8 cellular contexts compared by ENCODE assay signal in the genomic region with DNA sequence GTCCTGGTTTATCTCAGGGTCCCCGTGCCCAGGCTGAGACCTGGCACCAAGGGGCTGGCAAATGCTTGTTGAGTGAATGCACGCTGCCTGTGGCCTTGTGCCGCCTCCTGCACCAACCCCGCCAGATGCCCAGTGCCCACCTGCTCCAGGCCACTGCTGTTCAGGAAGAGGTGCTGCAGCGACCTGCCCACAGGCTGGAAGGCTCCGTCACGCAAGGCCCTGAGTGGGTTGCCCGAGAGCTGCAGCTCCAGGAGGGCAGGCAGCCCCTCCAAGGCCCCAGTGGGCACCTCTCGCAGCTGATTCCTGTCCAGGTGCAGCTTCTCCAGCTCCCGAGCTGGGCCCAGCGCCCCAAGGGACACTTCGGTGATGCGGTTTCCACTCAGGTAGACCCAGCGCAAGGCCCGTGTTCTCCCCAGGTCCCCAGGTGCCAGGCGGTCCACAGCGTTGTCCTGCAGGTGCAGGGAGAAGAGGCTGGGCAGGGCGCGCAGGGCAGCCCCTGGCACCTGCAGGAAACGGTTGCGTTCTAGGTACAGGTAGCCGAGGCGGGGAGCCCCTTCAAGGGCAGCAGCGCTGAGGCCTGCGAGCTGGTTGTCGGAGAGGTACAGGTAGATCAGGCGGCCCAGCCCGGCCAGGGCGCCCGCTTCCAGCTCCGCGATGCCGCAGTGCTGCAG. TPM values are rescaled to one million over a fixed set of nuclear protein-coding genes. Genes with fewer than 3 reads are reported as not detected.
DNase-seq lines count a peak whose midpoint lies in the region; ATAC-seq and TF ChIP-seq lines count a peak whose summit lies in the region.

No MANE protein-coding gene starts in this region.

- ATAC-seq in left colon (no peak), HG03460 (IDR thresholded peaks at IDR 0.05; ENCODE audit: unreplicated experiment) (no peak), HG03342 (IDR thresholded peaks at IDR 0.05; ENCODE audit: unreplicated experiment) (no peak)

- no peak for TF ChIP-seq POLR2A in prostate gland (IDR thresholded peaks at IDR 0.05)

- intact Hi-C loops in PC-9 (cut with micrococcal nuclease; ENCODE audit: unreplicated experiment) (no loop called here), prostate gland (cut with DNase I) (loop anchor here (5.0 kb wide), 1 partner anchor 315 kb away; no protein-coding TSS in a partner anchor), left colon (cut with DNase I, micrococcal nuclease) (no loop called here)

- H4K20me1 ChIP-seq in DOHH2 (ENCODE audit: control insufficient read depth, insufficient read depth, low read depth, low read length) (peaks cover 3% of the 10 kb centered on the region; the same call in 1 of the 2 replicates), PC-9 (ENCODE audit: insufficient read depth) (no peaks in the 10 kb centered on the region)

- H3K79me2 ChIP-seq in DOHH2 (ENCODE audit: control insufficient read depth, low read length) (no peaks in the 10 kb centered on the region), PC-9 (ENCODE audit: low read depth) (no peaks in the 10 kb centered on the region)

- no peak overlapping the region for H3K27ac ChIP-seq in DOHH2 (ENCODE audit: low read depth, low read length)
- no peak overlapping the region for H3K27ac ChIP-seq in PC-9
- H3K27ac ChIP-seq in esophagus (ENCODE audit: low read depth in 2 of 2, low read length in 1 of 2): no peak overlapping the region
- H3K27ac ChIP-seq in prostate gland: peak overlapping the region; percentile 68 to 75

- H3K4me2 ChIP-seq in DOHH2 (ENCODE audit: low read length) (peak overlapping the region; percentile 72), PC-9 (peak overlapping the region; percentile 64)

- no peaks in the 10 kb centered on the region for H3K36me3 ChIP-seq in DOHH2 (ENCODE audit: control insufficient read depth, low read length)
- no peaks in the 10 kb centered on the region for H3K36me3 ChIP-seq in PC-9 (ENCODE audit: low read depth)
- H3K36me3 ChIP-seq in esophagus (ENCODE audit: control insufficient read depth in 2 of 2, insufficient read depth in 2 of 2, low read length in 1 of 2): no peaks in the 10 kb centered on the region
- no peaks in the 10 kb centered on the region for H3K36me3 ChIP-seq in prostate gland

- no peak for DNase-seq in PC-9
- DNase-seq in prostate gland (ENCODE audit: low spot score): no peak
- no peak for DNase-seq in CD1c-positive myeloid dendritic cell (ENCODE audit: extremely low spot score)
- DNase-seq in left colon: no peak

- peak overlapping the region; percentile 65 for H3K4me3 ChIP-seq in DOHH2 (ENCODE audit: low read length)
- H3K4me3 ChIP-seq in PC-9: peak overlapping the region; percentile 50; the same call in 1 of the 2 replicates
- H3K4me3 ChIP-seq in esophagus (ENCODE audit: low read depth in 1 of 2, low read length in 2 of 2): peak overlapping the region; percentile 38 to 52
- peak overlapping the region; percentile 33 to 38 for H3K4me3 ChIP-seq in prostate gland

- no TSS peak for BruUV-seq in PC-9 (replicated peaks; lab: Mats Ljungman, UMichigan)

- WGBS in esophagus, 2 donors: 38 to 44% methylated on average over 33 of the region's 33 CpGs
- WGBS in prostate gland: 54% methylated on average over 29 of the region's 33 CpGs

- POLR2A ChIA-PET in PC-9 (lab: Charles Lee; ENCODE audit: unreplicated experiment): interaction anchor here (0.5 to 0.7 kb wide), 3 partner anchors 49 to 286 kb away, joined by 4 to 5 read pairs (median 4); a partner anchor contains a TSS

- H3K9me2 ChIP-seq in DOHH2 (replicated peaks; ENCODE audit: control insufficient read depth, low read length) (no peaks in the 10 kb centered on the region), PC-9 (ENCODE audit: insufficient read depth) (no peaks in the 10 kb centered on the region)

- H3K4me1 ChIP-seq in DOHH2 (ENCODE audit: control insufficient read depth, low read length): peaks cover 12% of the 10 kb centered on the region
- H3K4me1 ChIP-seq in PC-9 (replicated peaks; ENCODE audit: insufficient read depth): no peaks in the 10 kb centered on the region
- H3K4me1 ChIP-seq in esophagus (ENCODE audit: control insufficient read depth in 2 of 2, insufficient read depth in 2 of 2, low read length in 1 of 2): peaks cover 6 to 20% of the 10 kb centered on the region in 2 donors
- H3K4me1 ChIP-seq in prostate gland (replicated peaks): peaks cover 7% of the 10 kb centered on the region

- peaks cover 5% of the 10 kb centered on the region for H3K27me3 ChIP-seq in DOHH2 (ENCODE audit: control insufficient read depth, low read length)
- no peaks in the 10 kb centered on the region for H3K27me3 ChIP-seq in PC-9 (ENCODE audit: insufficient read depth, low read depth)
- no peaks in the 10 kb centered on the region for H3K27me3 ChIP-seq in esophagus (ENCODE audit: control insufficient read depth in 1 of 2, insufficient read depth in 2 of 2, low read length in 2 of 2)
- no peaks in the 10 kb centered on the region for H3K27me3 ChIP-seq in prostate gland (replicated peaks; ENCODE audit: insufficient read depth)

- CTCF ChIA-PET in PC-9 (lab: Charles Lee): interaction anchor here (0.7 to 2.3 kb wide), 8 partner anchors 40 to 588 kb away, joined by 3 to 26 read pairs (median 5); no protein-coding TSS in a partner anchor

- no peak for TF ChIP-seq CTCF in DOHH2 (IDR thresholded peaks at IDR 0.05; ENCODE audit: low read depth, low read length, poor library complexity, severe bottlenecking)
- peak; percentile 67; the same call in 1 of the 2 replicates for TF ChIP-seq CTCF in PC-9 (conservative IDR thresholded peaks at IDR 0.05)
- TF ChIP-seq CTCF in prostate gland (IDR thresholded peaks at IDR 0.05): no peak

- no peaks in the 10 kb centered on the region for H3K9me3 ChIP-seq in DOHH2 (ENCODE audit: control insufficient read depth, insufficient read depth, low read length)
- no peaks in the 10 kb centered on the region for H3K9me3 ChIP-seq in PC-9 (ENCODE audit: insufficient read depth, low read depth)
- peaks cover 0 to 2% of the 10 kb centered on the region in 2 donors for H3K9me3 ChIP-seq in esophagus (ENCODE audit: control insufficient read depth in 2 of 2, insufficient read depth in 1 of 2, low read depth in 1 of 2, low read length in 1 of 2)
- H3K9me3 ChIP-seq in prostate gland: no peaks in the 10 kb centered on the region

- H3F3A ChIP-seq in DOHH2 (ENCODE audit: control insufficient read depth, insufficient read depth) (no peaks in the 10 kb centered on the region), PC-9 (ENCODE audit: insufficient read depth, low read depth) (peaks cover 17% of the 10 kb centered on the region)

- no peak overlapping the region for H2AFZ ChIP-seq in PC-9

RNA-seq across cellular contexts. Expression of a gene that starts 3.6 kb away (rescaled TPM):
- total RNA-seq in PC-9 (2021): 0.63 and 0.74 TPM in 2 replicates
- 1 to 10 TPM; 2.8 to 5.9 TPM for polyA plus RNA-seq in esophagus
- 10 to 100 TPM in 1 of 2 donors, 1 to 10 TPM in 1; 8.2 to 19.0 TPM for total RNA-seq in prostate gland
- 1 to 10 TPM in 1 of 2 donors, under 1 TPM in 1; 0.61 to 2.6 TPM for total RNA-seq in left colon

RNA-seq across cellular contexts. Expression of a gene that starts 32.1 kb away (rescaled TPM):
- total RNA-seq in PC-9 (2021): 21.2 and 22.3 TPM in 2 replicates
- polyA plus RNA-seq in esophagus: 10 to 100 TPM in 1 of 2 donors, 1 to 10 TPM in 1; 6.6 to 12.2 TPM
- 10 to 100 TPM; 25.4 to 37.7 TPM for total RNA-seq in prostate gland
- 10 to 100 TPM; 16.1 to 18.9 TPM for total RNA-seq in left colon

RNA-seq across cellular contexts. Expression of a gene that starts 48.8 kb away (rescaled TPM):
- total RNA-seq in PC-9 (2021) (142 and 160 TPM in 2 replicates), prostate gland (100 to 1,000 TPM in 1 of 2 donors, 10 to 100 TPM in 1; 47.8 to 127 TPM), left colon (10 to 100 TPM; 28.4 to 35.1 TPM)
- polyA plus RNA-seq in esophagus: 10 to 100 TPM; 53.0 to 61.7 TPM

Comparison
In these comparisons a context has a peak if more than half of its experiments do, and no peak if none do; other contexts are left out.
1. H3K27ac ChIP-seq: peak in prostate gland (2 of 2); none in DOHH2 (single experiment), PC-9 (single experiment) and esophagus (0 of 2).
2. Peak in every context shown above with its lines, with median percentiles within 50 percentile points of each other: H3K4me3 ChIP-seq.